21 cellular contexts compared by ENCODE assay signal in the genomic region with DNA sequence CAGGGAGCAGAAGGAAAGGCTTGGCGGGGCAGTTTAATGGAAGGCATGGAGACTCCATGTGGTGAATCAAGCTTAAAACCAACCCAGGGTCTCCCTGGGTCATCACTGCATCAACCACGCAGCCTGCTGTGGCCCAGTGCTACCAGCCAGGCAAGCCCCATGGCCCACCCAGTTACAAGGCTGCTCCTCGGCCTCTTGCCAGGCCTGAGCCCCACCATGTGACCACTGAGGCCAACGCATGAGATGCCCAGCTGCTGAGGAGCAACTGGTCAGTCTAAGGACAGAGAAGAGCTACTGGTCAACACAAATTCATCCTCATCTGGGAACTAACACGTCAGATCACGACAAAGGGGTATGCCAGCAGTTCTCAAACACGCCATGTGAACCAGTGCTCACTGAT. TPM values are rescaled to one million over a fixed set of nuclear protein-coding genes. Genes with fewer than 3 reads are reported as not detected.
A peak's percentile ranks its signal among the peaks of the same experiment; 100 is the strongest.
DNase-seq lines count a peak whose midpoint lies in the region; ATAC-seq and TF ChIP-seq lines count a peak whose summit lies in the region.
"Had no signal": no experiment of that assay in that cellular context is flagged by ENCODE, and none has a peak within 500 bp of the region (broad histone marks: within the 10 kb centered on the region; RNA-seq: fewer than 3 reads in every experiment).

No MANE protein-coding gene starts in this region.

- H3K14ac ChIP-seq in neuronal stem cell (ENCODE audit: low read length), result no peak overlapping the region

- H3K27ac ChIP-seq in neuronal stem cell (replicated peaks; ENCODE audit: low read length), result no peak overlapping the region
- H3K27ac ChIP-seq: GM23248 had no signal

- H2AFZ ChIP-seq in neuronal stem cell (ENCODE audit: low read length), result no peak overlapping the region
- H2AFZ ChIP-seq: GM23248 had no signal

- intact Hi-C loops in head of caudate nucleus (cut with DNase I), result no loop called here

- peak overlapping the region; percentile 44 for H3K27ac Mint-ChIP-seq in activated T-cell treated with anti-CD3 and anti-CD28 coated beads, Interleukin-2, amount 50 U/mL, for 24 hours
- peak overlapping the region in 3 of 5 experiments; percentile 59 to 91 (median 63) for H3K27ac Mint-ChIP-seq in brain
- no peak overlapping the region for H3K27ac Mint-ChIP-seq in mesothelial cell of epicardium

- no peak overlapping the region for H3K4me3 Mint-ChIP-seq in activated T-cell treated with anti-CD3 and anti-CD28 coated beads, Interleukin-2, amount 50 U/mL, for 24 hours
- H3K4me3 Mint-ChIP-seq in activated T-cell treated with anti-CD3 and anti-CD28 coated beads, Interleukin-2, amount 50 U/mL, for 4 hours, result no peak overlapping the region
- no peak overlapping the region for H3K4me3 Mint-ChIP-seq in brain
- H3K4me3 Mint-ChIP-seq in mesothelial cell of epicardium, result no peak overlapping the region
- H3K4me3 Mint-ChIP-seq: CD8-positive, alpha-beta memory T cell had no signal

- H3K4me2 ChIP-seq in neuronal stem cell (ENCODE audit: insufficient read depth, low read length, poor library complexity, severe bottlenecking), result no peak overlapping the region
- H3K4me2 ChIP-seq: BLaER1 had no signal

- peak overlapping the region; percentile 6 for H3K4ac ChIP-seq in neuronal stem cell (ENCODE audit: low read length)

- H3K36me3 Mint-ChIP-seq in activated T-cell treated with anti-CD3 and anti-CD28 coated beads, Interleukin-2, amount 50 U/mL, for 24 hours (ENCODE audit: low read depth), result peaks cover 76% of the 10 kb centered on the region
- H3K36me3 Mint-ChIP-seq in activated T-cell treated with anti-CD3 and anti-CD28 coated beads, Interleukin-2, amount 50 U/mL, for 4 hours (ENCODE audit: insufficient read depth), result peaks cover 24% of the 10 kb centered on the region
- H3K36me3 Mint-ChIP-seq in brain (peaks cover 36% of the 10 kb centered on the region), mesothelial cell of epicardium (peaks cover 7% of the 10 kb centered on the region)

- H2BK120ac ChIP-seq in neuronal stem cell (ENCODE audit: low read depth, low read length), result no peak overlapping the region

- peaks cover 14% of the 10 kb centered on the region for H3K79me1 ChIP-seq in neuronal stem cell (ENCODE audit: low read depth, low read length)

- no peak overlapping the region for H3K4me3 ChIP-seq in neuronal stem cell (ENCODE audit: low read length in 2 of 2)
- H3K4me3 ChIP-seq: BLaER1, GM23248, MG63 had no signal

- H3K9me3 Mint-ChIP-seq in activated T-cell treated with anti-CD3 and anti-CD28 coated beads, Interleukin-2, amount 50 U/mL, for 24 hours, result no peaks in the 10 kb centered on the region
- no peaks in the 10 kb centered on the region for H3K9me3 Mint-ChIP-seq in activated T-cell treated with anti-CD3 and anti-CD28 coated beads, Interleukin-2, amount 50 U/mL, for 4 hours
- H3K9me3 Mint-ChIP-seq in brain (no peaks in the 10 kb centered on the region), mesothelial cell of epicardium (no peaks in the 10 kb centered on the region)
- H3K9me3 Mint-ChIP-seq: CD8-positive, alpha-beta memory T cell had no signal

- H2AK5ac ChIP-seq in neuronal stem cell (ENCODE audit: low read depth, low read length), result no peak overlapping the region

- peaks cover 14 to 67% of the 10 kb centered on the region in 2 donors for H3K36me3 ChIP-seq in neuronal stem cell (replicated peaks in 1 of 2; ENCODE audit: control insufficient read depth in 2 of 2, insufficient read depth in 2 of 2, low read length in 2 of 2)

- no peaks in the 10 kb centered on the region for H3K4me1 ChIP-seq in neuronal stem cell (ENCODE audit: control insufficient read depth in 2 of 2, insufficient read depth in 1 of 2, low read depth in 1 of 2, low read length in 2 of 2)

- H3K27me3 ChIP-seq in neuronal stem cell (ENCODE audit: control insufficient read depth in 3 of 3, insufficient read depth in 3 of 3, low read depth in 1 of 3, low read length in 3 of 3), result no peaks in the 10 kb centered on the region
- H3K27me3 ChIP-seq: BLaER1, MG63 had no signal

- WGBS in neuronal stem cell (ENCODE audit: extremely low coverage in 2 of 2, insufficient read length in 2 of 2, insufficient replicate concordance in 1 of 2), 2 donors, result no CpG with 5 or more reads among the region's 7 CpGs

- H3K23ac ChIP-seq in neuronal stem cell (ENCODE audit: low read depth, low read length, poor library complexity), result peak overlapping the region; percentile 31

- H3K4me1 Mint-ChIP-seq in activated T-cell treated with anti-CD3 and anti-CD28 coated beads, Interleukin-2, amount 50 U/mL, for 24 hours (ENCODE audit: low read depth), result peaks cover 2% of the 10 kb centered on the region
- peaks cover 3% of the 10 kb centered on the region for H3K4me1 Mint-ChIP-seq in activated T-cell treated with anti-CD3 and anti-CD28 coated beads, Interleukin-2, amount 50 U/mL, for 4 hours (ENCODE audit: low read depth)
- peaks cover 44% of the 10 kb centered on the region for H3K4me1 Mint-ChIP-seq in brain
- H3K4me1 Mint-ChIP-seq in mesothelial cell of epicardium, result no peaks in the 10 kb centered on the region

- no peak overlapping the region for H4K91ac ChIP-seq in neuronal stem cell (ENCODE audit: low read depth, low read length, poor library complexity)

- H2BK15ac ChIP-seq in neuronal stem cell (ENCODE audit: low read length), result no peak overlapping the region

- no peaks in the 10 kb centered on the region for H3K9me3 ChIP-seq in neuronal stem cell (replicated peaks in 1 of 2; ENCODE audit: control insufficient read depth in 2 of 2, insufficient read depth in 1 of 2, low read depth in 1 of 2, low read length in 2 of 2)
- H3K9me3 ChIP-seq: BLaER1, MG63 had no signal

- no peak overlapping the region for H3K18ac ChIP-seq in neuronal stem cell (ENCODE audit: low read length)

- no peaks in the 10 kb centered on the region for H3K27me3 Mint-ChIP-seq in activated T-cell treated with anti-CD3 and anti-CD28 coated beads, Interleukin-2, amount 50 U/mL, for 24 hours
- H3K27me3 Mint-ChIP-seq in activated T-cell treated with anti-CD3 and anti-CD28 coated beads, Interleukin-2, amount 50 U/mL, for 4 hours (ENCODE audit: low read depth), result no peaks in the 10 kb centered on the region
- H3K27me3 Mint-ChIP-seq in brain, result no peaks in the 10 kb centered on the region
- no peaks in the 10 kb centered on the region for H3K27me3 Mint-ChIP-seq in mesothelial cell of epicardium (ENCODE audit: low read depth)

- no peak overlapping the region for H3K9ac ChIP-seq in neuronal stem cell (ENCODE audit: low read depth, low read length, poor library complexity)
- H3K9ac ChIP-seq: BLaER1, GM23248 had no signal

- H2BK12ac ChIP-seq in neuronal stem cell (ENCODE audit: low read length), result no peak overlapping the region

- no peak overlapping the region for H2BK5ac ChIP-seq in neuronal stem cell (ENCODE audit: low read length)

- TF ChIP-seq CTCF in brain (conservative IDR thresholded peaks at IDR 0.05) (no peak), mesothelial cell of epicardium (IDR thresholded peaks at IDR 0.05; ENCODE audit: unreplicated experiment) (no peak)

- no peak overlapping the region for H4K8ac ChIP-seq in neuronal stem cell (ENCODE audit: low read depth, low read length)

- no peak for ATAC-seq in activated T-cell treated with anti-CD3 and anti-CD28 coated beads, Interleukin-2, amount 50 U/mL, for 4 hours
- ATAC-seq: Panc1 had no signal

- no peak for DNase-seq in activated T-cell treated with anti-CD3 and anti-CD28 coated beads, Interleukin-2, amount 50 U/mL, for 24 hours
- DNase-seq in activated T-cell treated with anti-CD3 and anti-CD28 coated beads, Interleukin-2, amount 50 U/mL, for 4 hours, result no peak
- no peak for DNase-seq in neuronal stem cell (ENCODE audit: low spot score)
- DNase-seq in superior temporal gyrus (ENCODE audit: extremely low spot score), result peak; percentile 11
- DNase-seq in mesothelial cell of epicardium (ENCODE audit: low spot score in 2 of 2, unreplicated experiment in 2 of 2), result no peak
- DNase-seq in Ammon's horn (ENCODE audit: low spot score), result no peak
- no peak for DNase-seq in head of caudate nucleus
- DNase-seq: CD8-positive, alpha-beta memory T cell; GDM1; GM23248; Karpas-422; MG63; NCI-H1092; NCI-H146; NCI-H2081; Right ventricle myocardium superior had no signal

RNA-seq across cellular contexts. Expression of gene KPTN, which starts 15.4 kb away (rescaled TPM):
- total RNA-seq in activated T-cell treated with anti-CD3 and anti-CD28 coated beads, Interleukin-2, amount 50 U/mL, for 4 hours, result 10 to 100 TPM; 12.3 to 17.4 (median 14.9) TPM
- polyA plus RNA-seq in brain (ENCODE audit: insufficient read depth, low read depth, low replicate concordance), result 28.1 TPM
- 17.3 TPM for polyA plus RNA-seq in neuronal stem cell (2013, experiment 1 of 2)
- 17.4 TPM for polyA plus RNA-seq in neuronal stem cell (2013, experiment 2 of 2)
- 18.4 to 20.4 TPM (median 20.1 TPM) in 3 replicates for total RNA-seq in mesothelial cell of epicardium

RNA-seq across cellular contexts. Expression of gene NAPA, which starts 15.5 kb away (rescaled TPM):
- 100 to 1,000 TPM in 2 of 3 donors, 10 to 100 TPM in 1; 94.5 to 106 (median 106) TPM for total RNA-seq in activated T-cell treated with anti-CD3 and anti-CD28 coated beads, Interleukin-2, amount 50 U/mL, for 4 hours
- 248 TPM for polyA plus RNA-seq in brain (ENCODE audit: insufficient read depth, low read depth, low replicate concordance)
- polyA plus RNA-seq in neuronal stem cell (2013, experiment 1 of 2), result 50.2 TPM
- 49.4 TPM for polyA plus RNA-seq in neuronal stem cell (2013, experiment 2 of 2)
- total RNA-seq in mesothelial cell of epicardium, result 53.6 to 56.4 TPM (median 54.7 TPM) in 3 replicates

RNA-seq across cellular contexts. Expression of gene SLC8A2, which starts 27.7 kb away (rescaled TPM):
- total RNA-seq in activated T-cell treated with anti-CD3 and anti-CD28 coated beads, Interleukin-2, amount 50 U/mL, for 4 hours, result under 1 TPM in 1 of 3 donors, not detected in 2; 0.05 TPM
- polyA plus RNA-seq in brain (ENCODE audit: insufficient read depth, low read depth, low replicate concordance), result 23.3 TPM
- 4.7 TPM for polyA plus RNA-seq in neuronal stem cell (2013, experiment 1 of 2)
- 5.5 TPM for polyA plus RNA-seq in neuronal stem cell (2013, experiment 2 of 2)
- total RNA-seq in mesothelial cell of epicardium, result 2.2 to 3.7 TPM (median 2.5 TPM) in 3 replicates
- total RNA-seq: A172; CD8-positive, alpha-beta memory T cell; GM23248; NCI-H460 had no signal
- polyA plus RNA-seq: CD8-positive, alpha-beta memory T cell; GM23248 had no signal
